1 cellular context compared by ENCODE assay signal in genomic region chr9:38186372-38187115, GRCh38.
TF ChIP-seq lines count a peak whose summit lies in the region.

No MANE protein-coding gene starts in this region.

TF ChIP-seq in GM12878, 131 proteins besides CTCF, POLR2A, EP300 and RAD21 (continued from another document):
- TF ChIP-seq ZBTB40 (IDR thresholded peaks at IDR 0.05; ENCODE audit: borderline replicate concordance): no peak
- no peak for TF ChIP-seq NFYA (IDR thresholded peaks at IDR 0.05; ENCODE audit: borderline replicate concordance, low read depth, low read length)
- no peak for TF ChIP-seq BMI1 (IDR thresholded peaks at IDR 0.05; ENCODE audit: borderline replicate concordance)
